In the genomic region with DNA sequence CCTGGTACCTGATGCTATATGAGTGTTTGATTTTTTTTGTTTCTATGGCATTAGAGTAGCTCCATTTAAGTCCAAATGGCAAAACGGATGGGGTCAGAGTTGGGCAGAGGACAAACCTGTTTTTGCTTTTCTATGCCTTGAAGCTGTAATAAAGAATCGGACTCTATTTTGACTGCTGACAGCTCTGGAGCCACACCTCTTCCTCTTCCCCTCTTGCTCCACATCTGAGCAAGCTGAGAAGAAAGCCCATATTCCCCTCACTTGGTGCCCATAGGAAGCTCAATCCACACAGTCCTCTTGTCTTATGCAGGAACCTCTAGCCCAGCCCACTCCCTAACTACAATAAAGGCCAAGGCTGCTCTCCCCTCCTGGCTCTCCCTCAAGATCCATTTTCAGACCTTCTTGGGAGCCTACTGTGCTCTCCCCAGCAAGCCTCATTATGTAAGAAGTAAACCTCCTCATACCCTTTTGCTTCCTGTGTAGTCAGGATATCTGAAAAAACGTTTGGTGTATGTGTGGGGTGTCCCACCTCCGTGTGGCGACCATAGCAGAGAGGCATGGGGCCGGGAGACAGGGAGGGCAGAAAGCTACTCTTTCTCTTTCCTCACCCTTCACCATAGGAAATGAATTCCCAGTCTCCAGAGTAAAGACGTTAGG, we compare ENCODE assay signal across 1 cellular context.
TF ChIP-seq lines count a peak whose summit lies in the region.

No MANE protein-coding gene starts in this region.

TF ChIP-seq in SK-N-SH treated with all-trans-retinoic acid at 6 μM for 48 hours, 23 proteins besides CTCF, POLR2A, EP300 and RAD21 (continued from another document):
- TF ChIP-seq ZFP30 (CRISPR knock-in tag; IDR thresholded peaks at IDR 0.05) = no peak
